ENCODE assay signal across 19 cellular contexts in genomic region chr15:62047278-62047847, GRCh38. TPM values are rescaled to one million over a fixed set of nuclear protein-coding genes. Genes with fewer than 3 reads are reported as not detected.
DNase-seq lines count a peak whose midpoint lies in the region; ATAC-seq and TF ChIP-seq lines count a peak whose summit lies in the region.
"Had no signal": no experiment of that assay in that cellular context is flagged by ENCODE, and none has a peak within 500 bp of the region (broad histone marks: within the 10 kb centered on the region; RNA-seq: fewer than 3 reads in every experiment).

No MANE protein-coding gene starts in this region.

- H3K9ac ChIP-seq in SU-DHL-6 (ENCODE audit: low read length) (peak overlapping the region; percentile 11; the same call in 1 of the 2 replicates), GM23248 (no peak overlapping the region)

- H3K36me3 Mint-ChIP-seq in activated CD4-positive, alpha-beta T cell treated with anti-CD3 and anti-CD28 coated beads, Interleukin-2, amount 10 ng/mL, durations not matched to agents 24 days and 14 days (ENCODE audit: low read depth) = peaks cover 8% of the 10 kb centered on the region
- H3K36me3 Mint-ChIP-seq in natural killer cell treated with Interleukin-12 subunit alpha and Interleukin-12 subunit beta and Interleukin-15 and Interleukin-18, amount 100 ng/mL, for 72 hours = peaks cover 5% of the 10 kb centered on the region
- peaks cover 5 to 7% of the 10 kb centered on the region in 2 donors for H3K36me3 Mint-ChIP-seq in CD4-positive, alpha-beta memory T cell

- H3F3A ChIP-seq in SU-DHL-6 (ENCODE audit: insufficient read depth) (peaks cover 11% of the 10 kb centered on the region), GM23248 (ENCODE audit: insufficient read depth) (no peaks in the 10 kb centered on the region)

- peaks cover 67% of the 10 kb centered on the region for H3K79me2 ChIP-seq in SU-DHL-6 (ENCODE audit: insufficient read depth, low read length)
- H3K79me2 ChIP-seq in GM23248 (ENCODE audit: insufficient read depth) = peaks cover 51% of the 10 kb centered on the region

- H3K27me3 Mint-ChIP-seq in activated CD4-positive, alpha-beta T cell treated with anti-CD3 and anti-CD28 coated beads, Interleukin-2, amount 10 ng/mL, durations not matched to agents 24 days and 14 days = no peaks in the 10 kb centered on the region
- no peaks in the 10 kb centered on the region for H3K27me3 Mint-ChIP-seq in natural killer cell treated with Interleukin-12 subunit alpha and Interleukin-12 subunit beta and Interleukin-15 and Interleukin-18, amount 100 ng/mL, for 72 hours
- H3K27me3 Mint-ChIP-seq in CD4-positive, alpha-beta memory T cell = no peaks in the 10 kb centered on the region
- H3K27me3 Mint-ChIP-seq: activated naive CD8-positive, alpha-beta T cell treated with anti-CD3 and anti-CD28 coated beads, Interleukin-2, amount 50 U/mL, for 24 hours; CD4-positive, CD25-positive, alpha-beta regulatory T cell had no signal

- H3K27me3 ChIP-seq in SU-DHL-6 (ENCODE audit: low read length) (no peaks in the 10 kb centered on the region), GM23248 (replicated peaks; ENCODE audit: insufficient read depth) (no peaks in the 10 kb centered on the region)
- H3K27me3 ChIP-seq in CD4-positive, alpha-beta memory T cell (ENCODE audit: insufficient read depth, low read length) = no peaks in the 10 kb centered on the region

- H3K4me3 ChIP-seq in SU-DHL-6 (ENCODE audit: insufficient read depth, low read length, poor library complexity, severe bottlenecking) (no peak overlapping the region), GM23248 (no peak overlapping the region)
- H3K4me3 ChIP-seq in CD4-positive, alpha-beta memory T cell (ENCODE audit: low read length in 2 of 2) = no peak overlapping the region

- 66 to 81% methylated on average over 2 of the region's 2 CpGs for WGBS in GM23248 (ENCODE audit: low coverage in 1 of 2, low lambda C conversion rate in 2 of 2, missing lambda C conversion rate in 2 of 2), 2 experiments

- H3K9me3 ChIP-seq in SU-DHL-6 (ENCODE audit: insufficient read depth, low read length) (no peaks in the 10 kb centered on the region), GM23248 (ENCODE audit: low read depth) (no peaks in the 10 kb centered on the region)
- H3K9me3 ChIP-seq in CD4-positive, alpha-beta memory T cell (ENCODE audit: control insufficient read depth in 1 of 2, low read length in 2 of 2) = no peaks in the 10 kb centered on the region

- H4K20me1 ChIP-seq in SU-DHL-6 (ENCODE audit: low read depth, low read length) (peaks cover 11% of the 10 kb centered on the region; the same call in 1 of the 2 replicates), GM23248 (ENCODE audit: insufficient read depth) (no peaks in the 10 kb centered on the region)

- H3K4me2 ChIP-seq in SU-DHL-6 (ENCODE audit: low read depth, low read length, poor library complexity, severe bottlenecking) = peak overlapping the region; percentile 70
- H3K4me2 ChIP-seq in GM23248 (ENCODE audit: unreplicated experiment) = no peak overlapping the region

- POLR2A ChIA-PET in CD4-positive, alpha-beta memory T cell (lab: Charles Lee; ENCODE audit: partially characterized antibody) = interaction anchor here (1.1 kb wide), 1 partner anchor 13 kb away, joined by 3 read pairs; the partner anchor contains the start of gene VPS13C

- H3K4me1 ChIP-seq in CD4-positive, alpha-beta memory T cell (ENCODE audit: insufficient read depth, low read length) = peaks cover 37% of the 10 kb centered on the region
- H3K4me1 ChIP-seq in GM23248 (ENCODE audit: insufficient read depth) = no peaks in the 10 kb centered on the region

- CTCF ChIA-PET in CD4-positive, alpha-beta memory T cell (lab: Charles Lee; ENCODE audit: partially characterized antibody) = interaction anchor here (1.2 kb wide), 1 partner anchor 207 kb away, joined by 4 read pairs; no protein-coding TSS in a partner anchor

- H3K4me1 Mint-ChIP-seq in activated CD4-positive, alpha-beta T cell treated with anti-CD3 and anti-CD28 coated beads, Interleukin-2, amount 10 ng/mL, durations not matched to agents 24 days and 14 days = peaks cover 20% of the 10 kb centered on the region
- H3K4me1 Mint-ChIP-seq in natural killer cell treated with Interleukin-12 subunit alpha and Interleukin-12 subunit beta and Interleukin-15 and Interleukin-18, amount 100 ng/mL, for 72 hours (ENCODE audit: low read depth in 2 of 2) = peaks cover 25 to 31% of the 10 kb centered on the region in 2 donors
- peaks cover 27 to 53% (median 31%) of the 10 kb centered on the region in 4 donors for H3K4me1 Mint-ChIP-seq in CD4-positive, alpha-beta memory T cell

- intact Hi-C loops in activated CD4-positive, alpha-beta T cell treated with anti-CD3 and anti-CD28 coated beads, Interleukin-2, amount 10 ng/mL, durations not matched to agents 24 days and 14 days (cut with micrococcal nuclease) = no loop called here
- intact Hi-C loops in CD4-positive, alpha-beta memory T cell (cut with micrococcal nuclease) = loop anchor here (2.0 kb wide), 1 partner anchor 13 kb away; the partner anchor contains the start of gene VPS13C

- in situ Hi-C loops in KBM-7 (cut with MboI; ENCODE audit: low pct_unique_long_range_greater_than_20kb, low sequenced_read_pairs) = no loop called here
- in situ Hi-C loops in GM23248 (cut with MboI) = no loop called here

- peak overlapping the region; percentile 21 for H3K4me3 Mint-ChIP-seq in activated CD4-positive, alpha-beta T cell treated with anti-CD3 and anti-CD28 coated beads, Interleukin-2, amount 10 ng/mL, durations not matched to agents 24 days and 14 days
- no peak overlapping the region for H3K4me3 Mint-ChIP-seq in natural killer cell treated with Interleukin-12 subunit alpha and Interleukin-12 subunit beta and Interleukin-15 and Interleukin-18, amount 100 ng/mL, for 72 hours
- H3K4me3 Mint-ChIP-seq in CD4-positive, alpha-beta memory T cell = peak overlapping the region in 1 of 8 donors; percentile 68
- H3K4me3 Mint-ChIP-seq: activated naive CD8-positive, alpha-beta T cell treated with anti-CD3 and anti-CD28 coated beads, Interleukin-2, amount 50 U/mL, for 24 hours; nephron progenitor cell had no signal

- ATAC-seq in natural killer cell treated with Interleukin-12 subunit alpha and Interleukin-12 subunit beta and Interleukin-15 and Interleukin-18, amount 100 ng/mL, for 72 hours = no peak
- ATAC-seq: activated naive CD8-positive, alpha-beta T cell treated with anti-CD3 and anti-CD28 coated beads, Interleukin-2, amount 50 U/mL, for 24 hours; stimulated activated naive CD8-positive, alpha-beta T cell treated with anti-CD3 and anti-CD28 coated beads, Interleukin-15, Interleukin-2, amounts not matched to agents 100 U/mL and 50 U/mL, for 24 hours had no signal

- no peaks in the 10 kb centered on the region for H3K9me2 ChIP-seq in SU-DHL-6 (replicated peaks; ENCODE audit: insufficient read depth, low read length)
- H3K9me2 ChIP-seq in GM23248 (ENCODE audit: insufficient read depth) = no peaks in the 10 kb centered on the region

- DNase-seq in activated CD4-positive, alpha-beta T cell treated with anti-CD3 and anti-CD28 coated beads, Interleukin-2, amount 10 ng/mL, durations not matched to agents 24 days and 14 days = no peak
- DNase-seq in activated CD4-positive, alpha-beta T cell treated with anti-CD3 and anti-CD28 coated beads, Interleukin-2, amount 50 U/mL, for 48 hours = no peak
- DNase-seq in KBM-7 = peak; percentile 60
- no peak for DNase-seq in natural killer cell treated with Interleukin-12 subunit alpha and Interleukin-12 subunit beta and Interleukin-15 and Interleukin-18, amount 100 ng/mL, for 72 hours (ENCODE audit: low spot score)
- DNase-seq in CD4-positive, alpha-beta memory T cell = no peak
- DNase-seq in ecto neural progenitor cell (ENCODE audit: low spot score) = no peak
- DNase-seq in GM23248 = no peak
- DNase-seq: activated naive CD8-positive, alpha-beta T cell treated with anti-CD3 and anti-CD28 coated beads, Interleukin-2, amount 50 U/mL, for 24 hours; CD4-positive, CD25-positive, alpha-beta regulatory T cell; DMS79 treated with DMSO at 0.1 percent for 48 hours; islet precursor cell; mammary epithelial cell; NCI-H2029; NCI-H526; nephron progenitor cell; stimulated activated CD4-positive, alpha-beta T cell treated with anti-CD3 and anti-CD28 coated beads, Interleukin-12 subunit alpha, Interleukin-12 subunit beta, amount 100 ng/mL, for 4 hours; stimulated activated naive CD8-positive, alpha-beta T cell treated with anti-CD3 and anti-CD28 coated beads, Interleukin-15, Interleukin-2, amounts not matched to agents 100 U/mL and 50 U/mL, for 24 hours had no signal

- H3K27ac ChIP-seq in SU-DHL-6 (ENCODE audit: low read depth, low read length) (peak overlapping the region; percentile 81), GM23248 (no peak overlapping the region)
- H3K27ac ChIP-seq in CD4-positive, alpha-beta memory T cell (ENCODE audit: low read depth, low read length) = no peak overlapping the region

- peak overlapping the region; percentile 37 for H3K27ac Mint-ChIP-seq in activated CD4-positive, alpha-beta T cell treated with anti-CD3 and anti-CD28 coated beads, Interleukin-2, amount 10 ng/mL, durations not matched to agents 24 days and 14 days
- H3K27ac Mint-ChIP-seq in natural killer cell treated with Interleukin-12 subunit alpha and Interleukin-12 subunit beta and Interleukin-15 and Interleukin-18, amount 100 ng/mL, for 72 hours = peak overlapping the region; percentile 35 to 48
- H3K27ac Mint-ChIP-seq in CD4-positive, alpha-beta memory T cell = peak overlapping the region in 3 of 7 donors; percentile 23 to 60 (median 50)
- H3K27ac Mint-ChIP-seq: activated naive CD8-positive, alpha-beta T cell treated with anti-CD3 and anti-CD28 coated beads, Interleukin-2, amount 50 U/mL, for 24 hours; nephron progenitor cell had no signal

- H2AFZ ChIP-seq in SU-DHL-6 (ENCODE audit: low read depth, low read length, severe bottlenecking) (no peak overlapping the region), GM23248 (no peak overlapping the region)

- H3K36me3 ChIP-seq in SU-DHL-6 (ENCODE audit: low read length) (peaks cover 15% of the 10 kb centered on the region; the same call in 1 of the 2 replicates), GM23248 (ENCODE audit: low read depth) (no peaks in the 10 kb centered on the region)
- no peaks in the 10 kb centered on the region for H3K36me3 ChIP-seq in CD4-positive, alpha-beta memory T cell (ENCODE audit: insufficient read depth, low read length)

- no peak for TF ChIP-seq CTCF in SU-DHL-6 (IDR thresholded peaks at IDR 0.05; ENCODE audit: insufficient read depth, low read length, poor library complexity, severe bottlenecking)

- H3K9me3 Mint-ChIP-seq in activated CD4-positive, alpha-beta T cell treated with anti-CD3 and anti-CD28 coated beads, Interleukin-2, amount 10 ng/mL, durations not matched to agents 24 days and 14 days = no peaks in the 10 kb centered on the region
- no peaks in the 10 kb centered on the region for H3K9me3 Mint-ChIP-seq in natural killer cell treated with Interleukin-12 subunit alpha and Interleukin-12 subunit beta and Interleukin-15 and Interleukin-18, amount 100 ng/mL, for 72 hours
- H3K9me3 Mint-ChIP-seq in CD4-positive, alpha-beta memory T cell = peaks cover 0 to 4% (median 0%) of the 10 kb centered on the region in 8 donors
- H3K9me3 Mint-ChIP-seq: activated naive CD8-positive, alpha-beta T cell treated with anti-CD3 and anti-CD28 coated beads, Interleukin-2, amount 50 U/mL, for 24 hours had no signal

RNA-seq across cellular contexts. Expression of gene VPS13C, which starts 12.9 kb away (rescaled TPM):
- 51.5 and 54.8 TPM in 2 replicates for total RNA-seq in activated CD4-positive, alpha-beta T cell treated with anti-CD3 and anti-CD28 coated beads, Interleukin-2, amount 10 ng/mL, durations not matched to agents 24 days and 14 days
- total RNA-seq in natural killer cell treated with Interleukin-12 subunit alpha and Interleukin-12 subunit beta and Interleukin-15 and Interleukin-18, amount 100 ng/mL, for 72 hours = 10 to 100 TPM; 92.0 to 93.0 TPM
- total RNA-seq in CD4-positive, alpha-beta memory T cell = 100 to 1,000 TPM; 144 to 148 TPM
- 10 to 100 TPM; 10.6 to 20.5 TPM for polyA plus RNA-seq in CD4-positive, alpha-beta memory T cell
- 21.7 and 23.8 TPM in 2 replicates for total RNA-seq in GM23248 (2014; rRNA removed; shearing (Covaris generic))
- polyA plus RNA-seq in GM23248 (2016; fragmentation: Nextera tagmentation; extraction: Ambion mirVana) = 8.0 and 8.7 TPM in 2 replicates

RNA-seq across cellular contexts. Expression of gene C2CD4A, which starts 19.4 kb away (rescaled TPM):
- total RNA-seq in activated CD4-positive, alpha-beta T cell treated with anti-CD3 and anti-CD28 coated beads, Interleukin-2, amount 10 ng/mL, durations not matched to agents 24 days and 14 days = 0.05 and 0.24 TPM in 2 replicates
- not detected for total RNA-seq in natural killer cell treated with Interleukin-12 subunit alpha and Interleukin-12 subunit beta and Interleukin-15 and Interleukin-18, amount 100 ng/mL, for 72 hours
- total RNA-seq in CD4-positive, alpha-beta memory T cell = under 1 TPM in 1 of 2 experiments, not detected in 1; 0.11 TPM
- polyA plus RNA-seq in CD4-positive, alpha-beta memory T cell = under 1 TPM in 1 of 2 donors, not detected in 1; 0.08 TPM
- not detected in 2 replicates for total RNA-seq in GM23248 (2014; rRNA removed; shearing (Covaris generic))
- not detected in 2 replicates for polyA plus RNA-seq in GM23248 (2016; fragmentation: Nextera tagmentation; extraction: Ambion mirVana)
- total RNA-seq: mammary epithelial cell, RPMI7951 had no signal
- polyA plus RNA-seq: mammary epithelial cell had no signal
